8 cellular contexts compared by ENCODE assay signal in genomic region chr6:158645064-158646022, GRCh38. TPM values are rescaled to one million over a fixed set of nuclear protein-coding genes. Genes with fewer than 3 reads are reported as not detected.
DNase-seq lines count a peak whose midpoint lies in the region; ATAC-seq and TF ChIP-seq lines count a peak whose summit lies in the region.

No MANE protein-coding gene starts in this region.

- peaks cover 68% of the 10 kb centered on the region for H3K4me1 ChIP-seq in cardiac muscle cell (ENCODE audit: low read depth)

- no peaks in the 10 kb centered on the region for H3K27me3 Mint-ChIP-seq in activated T-helper 1 cell treated with anti-CD3 and anti-CD28 coated beads, Interleukin-12 subunit alpha, Interleukin-12 subunit beta, Interleukin-2, Interleukin-4 antibody, amounts not matched to agents 30 ng/mL and 10 ng/mL and 1 ng/mL, durations not matched to agents 14 hours and 24 hours and 36 hours (ENCODE audit: insufficient read depth)
- H3K27me3 Mint-ChIP-seq in stimulated activated naive CD8-positive, alpha-beta T cell treated with anti-CD3 and anti-CD28 coated beads, Interleukin-15, Interleukin-2, amounts not matched to agents 100 ng/mL and 50 ng/mL, for 24 hours = no peaks in the 10 kb centered on the region

- no peaks in the 10 kb centered on the region for H3K9me3 Mint-ChIP-seq in activated T-helper 1 cell treated with anti-CD3 and anti-CD28 coated beads, Interleukin-12 subunit alpha, Interleukin-12 subunit beta, Interleukin-2, Interleukin-4 antibody, amounts not matched to agents 30 ng/mL and 10 ng/mL and 1 ng/mL, durations not matched to agents 14 hours and 24 hours and 36 hours
- H3K9me3 Mint-ChIP-seq in stimulated activated naive CD8-positive, alpha-beta T cell treated with anti-CD3 and anti-CD28 coated beads, Interleukin-15, Interleukin-2, amounts not matched to agents 100 ng/mL and 50 ng/mL, for 24 hours = no peaks in the 10 kb centered on the region

- H3K36me3 ChIP-seq in cardiac muscle cell = no peaks in the 10 kb centered on the region

- H3K4me3 ChIP-seq in cardiac muscle cell (peak overlapping the region; percentile 89), iPS-18c (ENCODE audit: insufficient read depth, low read depth, low read length) (peak overlapping the region; percentile 95)

- H3K36me3 Mint-ChIP-seq in activated T-helper 1 cell treated with anti-CD3 and anti-CD28 coated beads, Interleukin-12 subunit alpha, Interleukin-12 subunit beta, Interleukin-2, Interleukin-4 antibody, amounts not matched to agents 30 ng/mL and 10 ng/mL and 1 ng/mL, durations not matched to agents 14 hours and 24 hours and 36 hours (ENCODE audit: low read depth) = peaks cover 25% of the 10 kb centered on the region
- peaks cover 44% of the 10 kb centered on the region for H3K36me3 Mint-ChIP-seq in stimulated activated naive CD8-positive, alpha-beta T cell treated with anti-CD3 and anti-CD28 coated beads, Interleukin-15, Interleukin-2, amounts not matched to agents 100 ng/mL and 50 ng/mL, for 24 hours (ENCODE audit: low read depth)

- H3K9me3 ChIP-seq in cardiac muscle cell (ENCODE audit: low read depth) (no peaks in the 10 kb centered on the region), iPS-18c (ENCODE audit: control insufficient read depth, insufficient read depth, low read length) (no peaks in the 10 kb centered on the region)

- no peaks in the 10 kb centered on the region for H3K27me3 ChIP-seq in cardiac muscle cell

- no peak for TF ChIP-seq CTCF in cardiac muscle cell (IDR thresholded peaks at IDR 0.05; ENCODE audit: low read depth, low read length)

- peaks cover 77% of the 10 kb centered on the region for H3K4me1 Mint-ChIP-seq in activated T-helper 1 cell treated with anti-CD3 and anti-CD28 coated beads, Interleukin-12 subunit alpha, Interleukin-12 subunit beta, Interleukin-2, Interleukin-4 antibody, amounts not matched to agents 30 ng/mL and 10 ng/mL and 1 ng/mL, durations not matched to agents 14 hours and 24 hours and 36 hours (ENCODE audit: low read depth)
- H3K4me1 Mint-ChIP-seq in stimulated activated naive CD8-positive, alpha-beta T cell treated with anti-CD3 and anti-CD28 coated beads, Interleukin-15, Interleukin-2, amounts not matched to agents 100 ng/mL and 50 ng/mL, for 24 hours (ENCODE audit: low read depth) = peaks cover 86% of the 10 kb centered on the region

- DNase-seq in cardiac muscle cell (ENCODE audit: low read depth in 1 of 2, low spot score in 1 of 2) (no peak), Right ventricle myocardium inferior (ENCODE audit: missing footprints) (no peak), NOMO-1 (lab: John Stamatoyannopoulos, UW; ENCODE audit: unreplicated experiment in 2 of 2) (no peak), AML-193 (lab: John Stamatoyannopoulos, UW) (no peak)
- DNase-seq in activated T-helper 1 cell treated with anti-CD3 and anti-CD28 coated beads, Interleukin-12 subunit alpha, Interleukin-12 subunit beta, Interleukin-2, Interleukin-4 antibody, amounts not matched to agents 30 ng/mL and 10 ng/mL and 1 ng/mL, durations not matched to agents 14 hours and 24 hours and 36 hours (ENCODE audit: low spot score) = no peak

- H3K27ac Mint-ChIP-seq in activated T-helper 1 cell treated with anti-CD3 and anti-CD28 coated beads, Interleukin-12 subunit alpha, Interleukin-12 subunit beta, Interleukin-2, Interleukin-4 antibody, amounts not matched to agents 30 ng/mL and 10 ng/mL and 1 ng/mL, durations not matched to agents 14 hours and 24 hours and 36 hours = peak overlapping the region; percentile 89
- H3K27ac Mint-ChIP-seq in stimulated activated naive CD8-positive, alpha-beta T cell treated with anti-CD3 and anti-CD28 coated beads, Interleukin-15, Interleukin-2, amounts not matched to agents 100 ng/mL and 50 ng/mL, for 24 hours = peak overlapping the region; percentile 93

- peak overlapping the region; percentile 93 for H3K27ac ChIP-seq in cardiac muscle cell

- intact Hi-C loops in Right ventricle myocardium inferior (cut with DNase I) = no loop called here
- intact Hi-C loops in activated T-helper 1 cell treated with anti-CD3 and anti-CD28 coated beads, Interleukin-12 subunit alpha, Interleukin-12 subunit beta, Interleukin-2, Interleukin-4 antibody, amounts not matched to agents 30 ng/mL and 10 ng/mL and 1 ng/mL, durations not matched to agents 14 hours and 24 hours and 36 hours (cut with micrococcal nuclease) = loop anchor here (1.0 to 10.0 kb wide), 5 partner anchors 8 to 1788 kb away; partner anchors contain the start of genes GTF2H5 and SERAC1

- peak overlapping the region; percentile 82 for H3K4me3 Mint-ChIP-seq in activated T-helper 1 cell treated with anti-CD3 and anti-CD28 coated beads, Interleukin-12 subunit alpha, Interleukin-12 subunit beta, Interleukin-2, Interleukin-4 antibody, amounts not matched to agents 30 ng/mL and 10 ng/mL and 1 ng/mL, durations not matched to agents 14 hours and 24 hours and 36 hours
- peak overlapping the region; percentile 98 for H3K4me3 Mint-ChIP-seq in stimulated activated naive CD8-positive, alpha-beta T cell treated with anti-CD3 and anti-CD28 coated beads, Interleukin-15, Interleukin-2, amounts not matched to agents 100 ng/mL and 50 ng/mL, for 24 hours

- ATAC-seq in Right ventricle myocardium inferior (no peak), HG02678 (IDR thresholded peaks at IDR 0.05; ENCODE audit: unreplicated experiment) (no peak)

RNA-seq across cellular contexts. Expression of gene DYNLT1, which starts 0.8 kb away (rescaled TPM):
- 86.5 and 102 TPM in 2 replicates for total RNA-seq in cardiac muscle cell
- polyA plus RNA-seq in cardiac muscle cell = 423 and 459 TPM in 2 replicates
- total RNA-seq in Right ventricle myocardium inferior = 145 TPM
- total RNA-seq in activated T-helper 1 cell treated with anti-CD3 and anti-CD28 coated beads, Interleukin-12 subunit alpha, Interleukin-12 subunit beta, Interleukin-2, Interleukin-4 antibody, amounts not matched to agents 30 ng/mL and 10 ng/mL and 1 ng/mL, durations not matched to agents 14 hours and 24 hours and 36 hours = 103 and 105 TPM in 2 replicates

RNA-seq across cellular contexts. Expression of gene SYTL3, which starts 4.5 kb away (rescaled TPM):
- 6.7 and 9.9 TPM in 2 replicates for total RNA-seq in cardiac muscle cell
- polyA plus RNA-seq in cardiac muscle cell = 11.4 and 15.9 TPM in 2 replicates
- total RNA-seq in Right ventricle myocardium inferior = 10.8 TPM
- total RNA-seq in activated T-helper 1 cell treated with anti-CD3 and anti-CD28 coated beads, Interleukin-12 subunit alpha, Interleukin-12 subunit beta, Interleukin-2, Interleukin-4 antibody, amounts not matched to agents 30 ng/mL and 10 ng/mL and 1 ng/mL, durations not matched to agents 14 hours and 24 hours and 36 hours = 123 and 139 TPM in 2 replicates

Comparison
In these comparisons a context has a peak if more than half of its experiments do, and no peak if none do; other contexts are left out.
1. RNA of gene SYTL3, which starts 4.5 kb away (total RNA-seq): 123 to 139 TPM in activated T-helper 1 cell treated with anti-CD3 and anti-CD28 coated beads, Interleukin-12 subunit alpha, Interleukin-12 subunit beta, Interleukin-2, Interleukin-4 antibody, amounts not matched to agents 30 ng/mL and 10 ng/mL and 1 ng/mL, durations not matched to agents 14 hours and 24 hours and 36 hours; 10.8 TPM in Right ventricle myocardium inferior (single experiment) and 6.7 to 9.9 TPM in cardiac muscle cell; every median in the first group is over 10 times any median in the second.